ENCODE assay signal across 27 cellular contexts in genomic region chr10:62332406-62332805, GRCh38. TPM values are rescaled to one million over a fixed set of nuclear protein-coding genes. Genes with fewer than 3 reads are reported as not detected.
DNase-seq lines count a peak whose midpoint lies in the region; ATAC-seq, FAIRE-seq and TF ChIP-seq lines count a peak whose summit lies in the region.
"Had no signal": no experiment of that assay in that cellular context is flagged by ENCODE, and none has a peak within 500 bp of the region (broad histone marks: within the 10 kb centered on the region; RNA-seq: fewer than 3 reads in every experiment).

No MANE protein-coding gene starts in this region.

- H3K36me3 ChIP-seq in HepG2 (replicated peaks in 1 of 2; ENCODE audit: control insufficient read depth in 1 of 2, insufficient read depth in 2 of 2, low read length in 2 of 2): no peaks in the 10 kb centered on the region
- H3K36me3 ChIP-seq in right lobe of liver: no peaks in the 10 kb centered on the region
- no peaks in the 10 kb centered on the region for H3K36me3 ChIP-seq in HCT116 (ENCODE audit: control insufficient read depth in 1 of 2, insufficient read depth in 2 of 2, low read length in 2 of 2)
- H3K36me3 ChIP-seq: BE2C, BLaER1 had no signal

- TF ChIP-seq POLR2A in HepG2 (IDR thresholded peaks at IDR 0.05; ENCODE audit: insufficient read depth in 1 of 2, low read depth in 2 of 2, low read length in 2 of 2): no peak
- TF ChIP-seq POLR2A in right lobe of liver (IDR thresholded peaks at IDR 0.05): no peak
- TF ChIP-seq POLR2A in HCT116 (IDR thresholded peaks at IDR 0.05; ENCODE audit: borderline replicate concordance, extremely low read depth, insufficient read depth, insufficient read length): no peak

- no peak for TF ChIP-seq CTCF in HepG2 (CRISPR knock-in tag; IDR thresholded peaks at IDR 0.05)
- TF ChIP-seq CTCF in right lobe of liver (IDR thresholded peaks at IDR 0.05): no peak
- no peak for TF ChIP-seq CTCF in HCT116 (IDR thresholded peaks at IDR 0.05 in 2 of 3, conservative IDR thresholded peaks at IDR 0.05 in 1 of 3; ENCODE audit: borderline replicate concordance in 1 of 3, insufficient read depth in 1 of 3, low read depth in 2 of 3, low read length in 2 of 3)
- no peak for TF ChIP-seq CTCF in WTC11 (IDR thresholded peaks at IDR 0.05)

- H3K79me2 ChIP-seq in HepG2 (ENCODE audit: insufficient read depth, low read length) (no peaks in the 10 kb centered on the region), HCT116 (ENCODE audit: insufficient read depth, low read length) (no peaks in the 10 kb centered on the region)

- H3K4me2 ChIP-seq in HepG2 (ENCODE audit: low read depth, low read length) (no peak overlapping the region), HCT116 (ENCODE audit: low read length) (no peak overlapping the region)
- H3K4me2 ChIP-seq: BLaER1 had no signal

- H2AFZ ChIP-seq in HepG2 (ENCODE audit: low read length) (no peak overlapping the region), HCT116 (ENCODE audit: low read depth, low read length, poor library complexity, severe bottlenecking) (no peak overlapping the region)

- no peak for TF ChIP-seq EP300 in HepG2 (IDR thresholded peaks at IDR 0.05; ENCODE audit: low read depth in 2 of 2, low read length in 2 of 2)
- no peak for TF ChIP-seq EP300 in HepG2 (CRISPR knock-in tag; IDR thresholded peaks at IDR 0.05; ENCODE audit: borderline replicate concordance)

- no peak for FAIRE-seq in HepG2 (lab: Jason Lieb, UNC)
- FAIRE-seq in HTR-8/SVneo (lab: Jason Lieb, UNC): no peak
- FAIRE-seq: GM12892, GM18507 had no signal

- no TSS peak for BruUV-seq in HepG2 (replicated peaks; lab: Mats Ljungman, UMichigan)
- BruUV-seq in HCT116 (replicated peaks; lab: Mats Ljungman, UMichigan): no TSS peak

- no peaks in the 10 kb centered on the region for H3K4me1 Mint-ChIP-seq in WTC11
- H3K4me1 Mint-ChIP-seq: CD14-positive monocyte; CD4-positive, CD25-positive, alpha-beta regulatory T cell had no signal

- no peaks in the 10 kb centered on the region for H4K20me1 ChIP-seq in HepG2 (ENCODE audit: insufficient read depth, low read length)
- no peaks in the 10 kb centered on the region for H4K20me1 ChIP-seq in HCT116 (ENCODE audit: insufficient read depth)
- H4K20me1 ChIP-seq: BLaER1 had no signal

- no peak overlapping the region for H3K9ac ChIP-seq in HepG2 (ENCODE audit: insufficient read depth, low read depth, low read length)
- no peak overlapping the region for H3K9ac ChIP-seq in HCT116 (ENCODE audit: low read length)
- H3K9ac ChIP-seq: BLaER1 had no signal

- no peak for DNase-seq in HepG2 (ENCODE audit: low spot score)
- no peak for DNase-seq in right lobe of liver
- no peak for DNase-seq in HCT116 (ENCODE audit: low read depth, low spot score)
- no peak for DNase-seq in WTC11 (ENCODE audit: low spot score)
- DNase-seq in stimulated activated CD4-positive, alpha-beta T cell treated with anti-CD3 and anti-CD28 coated beads, Interleukin-2, amount 100 ng/mL, for 48 hours: no peak
- DNase-seq in HTR-8/SVneo (ENCODE audit: insufficient read length, low spot score): no peak
- DNase-seq: 8988T; ACHN; BE2C; C1 segment of cervical spinal cord; CD4-positive, alpha-beta memory T cell; CD4-positive, CD25-positive, alpha-beta regulatory T cell; CD8-positive, alpha-beta memory T cell; COR-L47; DMS 273 treated with DMSO at 0.1 percent for 48 hours; DMS153; DMS79; DND-41; EL; GDM1 had no signal

- H3K27ac ChIP-seq in HepG2 (ENCODE audit: extremely low read length, insufficient read depth, low read length) (no peak overlapping the region), right lobe of liver (no peak overlapping the region), HCT116 (ENCODE audit: low read depth, low read length) (no peak overlapping the region)
- H3K27ac ChIP-seq: BLaER1 had no signal

- H3K4me3 ChIP-seq in HepG2 (replicated peaks in 1 of 3; ENCODE audit: insufficient read depth in 1 of 3, low read depth in 2 of 3, low read length in 3 of 3): no peak overlapping the region
- H3K4me3 ChIP-seq in right lobe of liver: no peak overlapping the region
- no peak overlapping the region for H3K4me3 ChIP-seq in HCT116 (replicated peaks in 1 of 2; ENCODE audit: low read depth in 1 of 2, low read length in 2 of 2)
- H3K4me3 ChIP-seq: BLaER1, GM12878 had no signal

- TF ChIP-seq RAD21 in HepG2 (CRISPR knock-in tag; IDR thresholded peaks at IDR 0.05): no peak
- no peak for TF ChIP-seq RAD21 in HCT116 (IDR thresholded peaks at IDR 0.05; ENCODE audit: low read depth)

- intact Hi-C loops in HepG2 (cut with micrococcal nuclease; ENCODE audit: unreplicated experiment) (no loop called here), right lobe of liver (cut with DNase I) (no loop called here), HCT116 (cut with micrococcal nuclease) (no loop called here)

- no peaks in the 10 kb centered on the region for H3K9me2 ChIP-seq in HCT116 (ENCODE audit: insufficient read depth)

- POLR2A ChIA-PET in HepG2 (lab: Yijun Ruan, JAX) (no interaction called here), HCT116 (lab: Charles Lee) (no interaction called here), WTC11 (lab: Charles Lee) (no interaction called here)

- RAD21 ChIA-PET in HCT116 (lab: Charles Lee; ENCODE audit: low non-redundant PET in 1 of 2, low total read pairs in 2 of 2, uncharacterized antibody in 2 of 2, unreplicated experiment in 2 of 2): no interaction called here

- peaks cover 43% of the 10 kb centered on the region for H3K9me3 Mint-ChIP-seq in WTC11

- no peaks in the 10 kb centered on the region; the same call in 1 of the 2 replicates for H3K27me3 Mint-ChIP-seq in WTC11 (ENCODE audit: low read depth)

- CTCF ChIA-PET in HepG2 (lab: Yijun Ruan, JAX; ENCODE audit: low intra/inter-chr PET ratio, low total read pairs): no interaction called here
- CTCF ChIA-PET in HCT116 (lab: Charles Lee): no interaction called here
- CTCF ChIA-PET in WTC11 (lab: Charles Lee): no interaction called here

- H3K36me3 Mint-ChIP-seq in WTC11: peaks cover 21% of the 10 kb centered on the region
- H3K36me3 Mint-ChIP-seq: CD14-positive monocyte; CD4-positive, alpha-beta memory T cell; CD8-positive, alpha-beta memory T cell had no signal

- H3K9me3 ChIP-seq in HepG2 (ENCODE audit: low read length): no peaks in the 10 kb centered on the region; the same call in 1 of the 2 replicates
- H3K9me3 ChIP-seq in right lobe of liver: no peaks in the 10 kb centered on the region
- peaks cover 6 to 9% of the 10 kb centered on the region in 2 experiments; a peak in 3 of 4 replicates for H3K9me3 ChIP-seq in HCT116 (ENCODE audit: control insufficient read depth in 1 of 2, insufficient read depth in 1 of 2, low read depth in 1 of 2, low read length in 2 of 2)
- H3K9me3 ChIP-seq: BE2C had no signal

- H3K27ac Mint-ChIP-seq in WTC11: no peak overlapping the region
- H3K27ac Mint-ChIP-seq: CD14-positive monocyte; CD4-positive, alpha-beta memory T cell; CD8-positive, alpha-beta memory T cell had no signal

- H3K4me3 Mint-ChIP-seq in WTC11: no peak overlapping the region
- H3K4me3 Mint-ChIP-seq: CD14-positive monocyte; CD4-positive, alpha-beta memory T cell; CD4-positive, CD25-positive, alpha-beta regulatory T cell; CD8-positive, alpha-beta memory T cell had no signal

- no peaks in the 10 kb centered on the region for H3K27me3 ChIP-seq in HepG2 (ENCODE audit: control insufficient read depth in 1 of 2, insufficient read depth in 2 of 2, low read length in 2 of 2)
- no peaks in the 10 kb centered on the region for H3K27me3 ChIP-seq in right lobe of liver
- H3K27me3 ChIP-seq in HCT116 (ENCODE audit: insufficient read depth, low read length): no peaks in the 10 kb centered on the region
- H3K27me3 ChIP-seq: BE2C, BLaER1 had no signal

- ATAC-seq in HepG2: no peak
- ATAC-seq in right lobe of liver: no peak
- no peak for ATAC-seq in HCT116
- ATAC-seq in WTC11: no peak
- no peak for ATAC-seq in HG03097 (IDR thresholded peaks at IDR 0.05; ENCODE audit: low FRiP score, unreplicated experiment)
- ATAC-seq: GM12878 had no signal

- in situ Hi-C loops in HepG2 (cut with HindIII; ENCODE audit: extremely low pct_ligation_motif_present, low pct_unique_long_range_greater_than_20kb): no loop called here

- H3K4me1 ChIP-seq in HepG2 (ENCODE audit: insufficient read depth, low read length) (no peaks in the 10 kb centered on the region), right lobe of liver (no peaks in the 10 kb centered on the region), HCT116 (ENCODE audit: control insufficient read depth in 1 of 2, insufficient read depth in 2 of 2, low read length in 2 of 2) (0 out of 4 replicates have a peak, but pooled peaks cover 0 to 3% of the 10 kb centered on the region in 2 experiments)
- H3K4me1 ChIP-seq: BE2C had no signal

TF ChIP-seq in HepG2, 621 proteins besides CTCF, POLR2A, EP300 and RAD21 (continues in another document):
- TF ChIP-seq ZNF317 (CRISPR knock-in tag; IDR thresholded peaks at IDR 0.05): peak; percentile 90

TF ChIP-seq in WTC11, 78 proteins besides CTCF, POLR2A, EP300 and RAD21:
- TF ChIP-seq ZNF317 (CRISPR knock-in tag; IDR thresholded peaks at IDR 0.05; ENCODE audit: borderline replicate concordance, low read depth): peak; percentile 86; the same call in 1 of the 2 replicates
- no peak for TF ChIP-seq MYBL2 (CRISPR knock-in tag; IDR thresholded peaks at IDR 0.05)
TF ChIP-seq in WTC11: peak in this region for 1.

RNA-seq across cellular contexts. Expression of gene ZNF365, which starts 41.8 kb away (rescaled TPM):
- not detected in 2 replicates for total RNA-seq in HepG2 (2016; rRNA removed; fragmentation: Illumina TruSeq; extraction: Trizol)
- not detected in 2 replicates for total RNA-seq in HepG2 (2016; cell fraction: cytosol; rRNA removed; fragmentation: Illumina TruSeq; extraction: Trizol; ENCODE audit: low read depth)
- not detected in 2 replicates for total RNA-seq in HepG2 (2016; cell fraction: insoluble cytoplasmic fraction; rRNA removed; fragmentation: Illumina TruSeq; extraction: Trizol)
- total RNA-seq in HepG2 (2016; cell fraction: membrane; rRNA removed; fragmentation: Illumina TruSeq; extraction: Trizol): not detected in 2 replicates
- not detected in 2 replicates for total RNA-seq in HepG2 (2016; cell fraction: nucleus; rRNA removed; fragmentation: Illumina TruSeq; extraction: Trizol)
- not detected in 2 replicates for polyA plus RNA-seq in HepG2 (2011; rRNA removed)
- not detected in 2 replicates for polyA plus RNA-seq in HepG2 (2011; cell fraction: cytosol; rRNA removed)
- polyA plus RNA-seq in HepG2 (2011; cell fraction: nucleus; rRNA removed): not detected in 2 replicates
- polyA plus RNA-seq in HepG2 (2012): not detected in 2 replicates
- polyA plus RNA-seq in HepG2 (2016; cell fraction: cytosol; fragmentation: Illumina TruSeq; extraction: Trizol; ENCODE audit: low read depth): not detected in 2 replicates
- polyA plus RNA-seq in HepG2 (2016; cell fraction: insoluble cytoplasmic fraction; fragmentation: Illumina TruSeq; extraction: Trizol; ENCODE audit: low read depth): not detected in 2 replicates
- not detected in 2 replicates for polyA plus RNA-seq in HepG2 (2016; cell fraction: membrane; fragmentation: Illumina TruSeq; extraction: Trizol; ENCODE audit: low read depth)
- polyA plus RNA-seq in HepG2 (2016; cell fraction: nucleus; fragmentation: Illumina TruSeq; extraction: Trizol; ENCODE audit: insufficient read depth, low read depth): not detected in 2 replicates
- polyA minus RNA-seq in HepG2 (2011; rRNA and poly(A)+ RNA removed; ENCODE audit: low replicate concordance): not detected in 2 replicates
- not detected in 2 replicates for polyA minus RNA-seq in HepG2 (2011; cell fraction: cytosol; rRNA and poly(A)+ RNA removed)
- not detected in 2 replicates for polyA minus RNA-seq in HepG2 (2011; cell fraction: nucleus; rRNA and poly(A)+ RNA removed)
- total RNA-seq in right lobe of liver: under 1 TPM in 1 of 6 experiments, not detected in 5; 0.06 TPM
- 1.8 TPM for total RNA-seq in HCT116 (2021; ENCODE audit: unreplicated experiment)
- polyA plus RNA-seq in HCT116 (2012): 0.44 and 0.99 TPM in 2 replicates
- 0.39 to 0.62 TPM (median 0.59 TPM) in 3 replicates for total RNA-seq in WTC11 (2021)
- total RNA-seq: G401, GM12878 had no signal
- polyA plus RNA-seq: CD14-positive monocyte had no signal

Comparison
In these comparisons a context has a peak if more than half of its experiments do, and no peak if none do; other contexts are left out.
1. Of the 50 proteins assayed by ChIP-seq in both HepG2 and WTC11: peak only in HepG2: none; only in WTC11: none; in both: ZNF317; in neither: 49.